13 cellular contexts compared by ENCODE assay signal in the genomic region with DNA sequence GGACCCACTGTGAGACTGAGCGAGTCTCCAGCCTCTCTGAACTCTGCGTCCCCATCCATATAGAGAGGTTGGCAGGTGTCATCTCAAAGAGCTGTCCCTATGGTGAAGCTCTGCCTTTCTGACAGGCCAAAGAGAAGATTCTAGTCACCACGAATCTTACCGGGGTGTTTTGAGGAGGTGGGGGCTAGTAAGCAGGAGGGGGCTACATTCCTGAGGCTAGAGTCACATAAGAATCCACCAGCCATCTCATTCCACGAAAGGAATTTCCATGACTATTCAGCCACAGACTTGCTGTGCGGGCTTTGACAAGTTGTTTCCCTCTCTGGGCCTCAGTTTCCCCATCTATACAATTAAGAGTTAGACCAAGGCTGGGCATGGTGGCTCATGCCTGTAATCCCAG. TPM values are rescaled to one million over a fixed set of nuclear protein-coding genes. Genes with fewer than 3 reads are reported as not detected.
DNase-seq lines count a peak whose midpoint lies in the region; ATAC-seq, FAIRE-seq and TF ChIP-seq lines count a peak whose summit lies in the region.
"Had no signal": no experiment of that assay in that cellular context is flagged by ENCODE, and none has a peak within 500 bp of the region (broad histone marks: within the 10 kb centered on the region; RNA-seq: fewer than 3 reads in every experiment).

No MANE protein-coding gene starts in this region.

- TF ChIP-seq CTCF in AG04450 (IDR thresholded peaks at IDR 0.05; ENCODE audit: low read depth, low read length) (no peak), SK-N-SH (IDR thresholded peaks at IDR 0.05) (no peak), fibroblast of the aortic adventitia (IDR thresholded peaks at IDR 0.05; ENCODE audit: insufficient read depth, low read length) (no peak), prostate gland (IDR thresholded peaks at IDR 0.05) (no peak), CD14-positive monocyte (IDR thresholded peaks at IDR 0.05) (no peak), progenitor cell of endocrine pancreas (IDR thresholded peaks at IDR 0.05; ENCODE audit: unreplicated experiment) (no peak)

- 32% methylated on average over 4 of the region's 6 CpGs for WGBS in SK-N-SH (ENCODE audit: low lambda C conversion rate)
- WGBS in prostate gland: 63% methylated on average over 6 of the region's 6 CpGs

- peaks cover 30% of the 10 kb centered on the region for H3F3A ChIP-seq in SK-N-SH (replicated peaks; ENCODE audit: insufficient read depth)

- H3K9me3 Mint-ChIP-seq in CD14-positive monocyte (no peaks in the 10 kb centered on the region), progenitor cell of endocrine pancreas (ENCODE audit: low read depth) (no peaks in the 10 kb centered on the region)
- H3K9me3 Mint-ChIP-seq: activated T-cell treated with anti-CD3 and anti-CD28 coated beads, Interleukin-2, amount 50 U/mL, for 4 hours; CD4-positive, CD25-positive, alpha-beta regulatory T cell; naive thymus-derived CD4-positive, alpha-beta T cell had no signal

- DNase-seq in AG04450 (ENCODE audit: low read depth, low spot score): peak; percentile 70
- no peak for DNase-seq in SK-N-SH
- peak; percentile 75 for DNase-seq in fibroblast of the aortic adventitia (ENCODE audit: low read depth)
- no peak for DNase-seq in prostate gland (ENCODE audit: low spot score)
- no peak for DNase-seq in CD14-positive monocyte (ENCODE audit: low spot score)
- DNase-seq in HTR-8/SVneo (ENCODE audit: insufficient read length, low spot score): no peak
- no peak for DNase-seq in progenitor cell of endocrine pancreas (ENCODE audit: low spot score, unreplicated experiment)
- DNase-seq: activated T-cell treated with anti-CD3 and anti-CD28 coated beads, Interleukin-2, amount 50 U/mL, for 4 hours; CD4-positive, CD25-positive, alpha-beta regulatory T cell; naive thymus-derived CD4-positive, alpha-beta T cell had no signal

- POLR2A ChIA-PET in AG04450 (lab: Yijun Ruan, JAX): interaction anchor here (1.2 to 4.0 kb wide), 7 partner anchors 16 to 295 kb away, joined by 3 to 31 read pairs (median 3); a partner anchor contains a TSS
- POLR2A ChIA-PET in SK-N-SH (lab: Yijun Ruan, JAX): no interaction called here

- peak overlapping the region; percentile 38; the same call in 1 of the 2 replicates for H3K9ac ChIP-seq in SK-N-SH

- H3K27ac Mint-ChIP-seq in CD14-positive monocyte (peak overlapping the region in 2 of 7 donors; percentile 27 to 46), progenitor cell of endocrine pancreas (no peak overlapping the region)
- H3K27ac Mint-ChIP-seq: CD4-positive, CD25-positive, alpha-beta regulatory T cell had no signal

- peak in 1 of 2 experiments; percentile 21; a peak in 1 of 4 replicates for TF ChIP-seq EP300 in SK-N-SH (IDR thresholded peaks at IDR 0.05; ENCODE audit: borderline replicate concordance in 1 of 2, low read depth in 1 of 2, low read length in 1 of 2)

- TF ChIP-seq POLR2A in prostate gland (IDR thresholded peaks at IDR 0.05): no peak

- peak overlapping the region; percentile 74 for H3K4me2 ChIP-seq in SK-N-SH

- peaks cover 38% of the 10 kb centered on the region for H3K79me2 ChIP-seq in SK-N-SH (ENCODE audit: insufficient read depth)

- H3K27me3 ChIP-seq in AG04450 (ENCODE audit: control insufficient read depth, insufficient read depth, low read length): no peaks in the 10 kb centered on the region
- no peaks in the 10 kb centered on the region for H3K27me3 ChIP-seq in SK-N-SH (ENCODE audit: insufficient read depth)
- H3K27me3 ChIP-seq in prostate gland (replicated peaks; ENCODE audit: insufficient read depth): no peaks in the 10 kb centered on the region

- no peaks in the 10 kb centered on the region; the same call in 1 of the 2 replicates for H3K9me3 ChIP-seq in AG04450 (ENCODE audit: control insufficient read depth, insufficient read depth, low read length)
- H3K9me3 ChIP-seq in SK-N-SH: no peaks in the 10 kb centered on the region
- H3K9me3 ChIP-seq in prostate gland: no peaks in the 10 kb centered on the region
- H3K9me3 ChIP-seq: HAP-1 had no signal

- H3K27me3 Mint-ChIP-seq in CD14-positive monocyte (ENCODE audit: low read depth in 3 of 3) (peaks cover 0 to 10% (median 4%) of the 10 kb centered on the region in 3 donors), progenitor cell of endocrine pancreas (peaks cover 32% of the 10 kb centered on the region)
- H3K27me3 Mint-ChIP-seq: naive thymus-derived CD4-positive, alpha-beta T cell had no signal

- intact Hi-C loops in prostate gland (cut with DNase I): loop anchor here (10.0 kb wide), 1 partner anchor 135 kb away; a partner anchor contains a TSS
- intact Hi-C loops in CD14-positive monocyte (cut with micrococcal nuclease): loop anchor here in 1 of 2 donors (10.0 kb wide), 1 partner anchor 205 kb away; no protein-coding TSS in a partner anchor

- H2AFZ ChIP-seq in SK-N-SH (ENCODE audit: low read depth): no peak overlapping the region

- H3K4me1 Mint-ChIP-seq in CD14-positive monocyte: peaks cover 26% of the 10 kb centered on the region
- peaks cover 33% of the 10 kb centered on the region for H3K4me1 Mint-ChIP-seq in progenitor cell of endocrine pancreas (ENCODE audit: low read depth)
- H3K4me1 Mint-ChIP-seq: CD4-positive, CD25-positive, alpha-beta regulatory T cell had no signal

- no peak for FAIRE-seq in HTR-8/SVneo (lab: Jason Lieb, UNC)

- H3K27ac ChIP-seq in AG04450 (ENCODE audit: low read depth, low read length): peak overlapping the region; percentile 100
- H3K27ac ChIP-seq in SK-N-SH (ENCODE audit: low read depth in 2 of 2, low read length in 1 of 2): peak overlapping the region; percentile 87 to 99
- H3K27ac ChIP-seq in prostate gland: peak overlapping the region; percentile 74 to 78

- ATAC-seq in GM21529 (IDR thresholded peaks at IDR 0.05; ENCODE audit: unreplicated experiment): no peak
- ATAC-seq: activated T-cell treated with anti-CD3 and anti-CD28 coated beads, Interleukin-2, amount 50 U/mL, for 4 hours; naive thymus-derived CD4-positive, alpha-beta T cell had no signal

- H3K4me3 Mint-ChIP-seq in CD14-positive monocyte: no peak overlapping the region
- no peak overlapping the region for H3K4me3 Mint-ChIP-seq in progenitor cell of endocrine pancreas (ENCODE audit: low read depth)
- H3K4me3 Mint-ChIP-seq: activated T-cell treated with anti-CD3 and anti-CD28 coated beads, Interleukin-2, amount 50 U/mL, for 4 hours; CD4-positive, CD25-positive, alpha-beta regulatory T cell; naive thymus-derived CD4-positive, alpha-beta T cell had no signal

- H3K36me3 Mint-ChIP-seq in CD14-positive monocyte: peaks cover 2 to 3% of the 10 kb centered on the region in 2 donors
- no peaks in the 10 kb centered on the region for H3K36me3 Mint-ChIP-seq in progenitor cell of endocrine pancreas (ENCODE audit: insufficient read depth)
- H3K36me3 Mint-ChIP-seq: CD4-positive, CD25-positive, alpha-beta regulatory T cell; naive thymus-derived CD4-positive, alpha-beta T cell had no signal

- no peak for TF ChIP-seq RAD21 in SK-N-SH (IDR thresholded peaks at IDR 0.05; ENCODE audit: low read length)

- CTCF ChIA-PET in AG04450 (lab: Charles Lee): interaction anchor here (1.1 to 1.9 kb wide), 4 partner anchors 9 to 212 kb away, joined by 4 to 8 read pairs (median 6); no protein-coding TSS in a partner anchor
- CTCF ChIA-PET in SK-N-SH (lab: Yijun Ruan, JAX): interaction anchor here (0.8 to 2.6 kb wide), 10 partner anchors 9 to 287 kb away, joined by 3 to 15 read pairs (median 6); no protein-coding TSS in a partner anchor

- peaks cover 65 to 83% of the 10 kb centered on the region in 2 experiments for H3K4me1 ChIP-seq in SK-N-SH (ENCODE audit: control insufficient read depth in 1 of 2, insufficient read depth in 2 of 2, low read depth in 1 of 2, low read length in 1 of 2)
- peaks cover 23% of the 10 kb centered on the region for H3K4me1 ChIP-seq in prostate gland (replicated peaks)
- H3K4me1 ChIP-seq: HAP-1 had no signal

- H3K4me3 ChIP-seq in AG04450 (ENCODE audit: low read depth, low read length) (peak overlapping the region; percentile 38), SK-N-SH (ENCODE audit: low read depth in 2 of 2, low read length in 1 of 2) (no peak overlapping the region), fibroblast of the aortic adventitia (ENCODE audit: low read depth, low read length) (no peak overlapping the region), prostate gland (no peak overlapping the region)
- H3K4me3 ChIP-seq: HAP-1 had no signal

- H3K36me3 ChIP-seq in SK-N-SH (replicated peaks in 1 of 2; ENCODE audit: control insufficient read depth in 1 of 2, insufficient read depth in 2 of 2, low read length in 1 of 2) (peaks cover 11 to 22% of the 10 kb centered on the region in 2 experiments), prostate gland (no peaks in the 10 kb centered on the region)
- H3K36me3 ChIP-seq: HAP-1 had no signal

- no peaks in the 10 kb centered on the region for H4K20me1 ChIP-seq in SK-N-SH (ENCODE audit: insufficient read depth)

- H3K9me2 ChIP-seq in SK-N-SH: no peaks in the 10 kb centered on the region

RNA-seq across cellular contexts. Expression of a gene that starts 16.3 kb away (rescaled TPM):
- polyA plus RNA-seq in AG04450 (2011; rRNA removed) (118 and 149 TPM in 2 replicates), SK-N-SH (2012; rRNA removed) (25.9 and 32.1 TPM in 2 replicates), CD14-positive monocyte (under 1 TPM; 0.04 to 0.20 TPM)
- 317 and 389 TPM in 2 replicates for polyA minus RNA-seq in AG04450 (2011; rRNA and poly(A)+ RNA removed)
- 13.2 and 19.7 TPM in 2 replicates for polyA plus RNA-seq in SK-N-SH (2012; cell fraction: cytosol; rRNA removed)
- 57.0 and 58.5 TPM in 2 replicates for polyA plus RNA-seq in SK-N-SH (2012; cell fraction: nucleus; rRNA removed)
- total RNA-seq in fibroblast of the aortic adventitia (ENCODE audit: low replicate concordance) (111 and 180 TPM in 2 replicates), prostate gland (100 to 1,000 TPM in 1 of 2 donors, 10 to 100 TPM in 1; 14.5 to 161 TPM), progenitor cell of endocrine pancreas (1.2 and 2.3 TPM in 2 replicates)
- total RNA-seq: CD4-positive, CD25-positive, alpha-beta regulatory T cell had no signal

RNA-seq across cellular contexts. Expression of a gene that starts 27.2 kb away (rescaled TPM):
- polyA plus RNA-seq in AG04450 (2011; rRNA removed): 0.30 and 0.41 TPM in 2 replicates
- 0.26 TPM in 1 of 2 replicates, not detected in the other for polyA minus RNA-seq in AG04450 (2011; rRNA and poly(A)+ RNA removed)
- 0.23 and 0.26 TPM in 2 replicates for polyA plus RNA-seq in SK-N-SH (2012; rRNA removed)
- polyA plus RNA-seq in SK-N-SH (2012; cell fraction: cytosol; rRNA removed): 0.19 and 0.26 TPM in 2 replicates
- 0.25 and 0.39 TPM in 2 replicates for polyA plus RNA-seq in SK-N-SH (2012; cell fraction: nucleus; rRNA removed)
- 0.18 and 0.65 TPM in 2 replicates for total RNA-seq in fibroblast of the aortic adventitia (ENCODE audit: low replicate concordance)
- total RNA-seq in prostate gland: 1 to 10 TPM in 1 of 2 donors, not detected in 1; 3.2 TPM
- polyA plus RNA-seq in CD14-positive monocyte: not detected
- total RNA-seq in progenitor cell of endocrine pancreas: 0.31 and 0.43 TPM in 2 replicates
- total RNA-seq: CD4-positive, CD25-positive, alpha-beta regulatory T cell; naive thymus-derived CD4-positive, alpha-beta T cell; T-helper 1 cell treated with Interleukin-12 subunit alpha and Interleukin-12 subunit beta and Interleukin-4 antibody, amounts not matched to agents 30 ng/mL and 1 ng/mL, for 36 hours had no signal
- polyA plus RNA-seq: CD4-positive, CD25-positive, alpha-beta regulatory T cell; naive thymus-derived CD4-positive, alpha-beta T cell had no signal

RNA-seq across cellular contexts. Expression of a gene that starts 50.5 kb away (rescaled TPM):
- polyA plus RNA-seq in AG04450 (2011; rRNA removed) (not detected in 2 replicates), SK-N-SH (2012; rRNA removed) (not detected in 2 replicates), CD14-positive monocyte (not detected)
- polyA minus RNA-seq in AG04450 (2011; rRNA and poly(A)+ RNA removed): 0.09 and 0.18 TPM in 2 replicates
- polyA plus RNA-seq in SK-N-SH (2012; cell fraction: cytosol; rRNA removed): not detected in 2 replicates
- polyA plus RNA-seq in SK-N-SH (2012; cell fraction: nucleus; rRNA removed): 0.04 and 0.08 TPM in 2 replicates
- total RNA-seq in fibroblast of the aortic adventitia (ENCODE audit: low replicate concordance) (not detected in 2 replicates), prostate gland (not detected), progenitor cell of endocrine pancreas (not detected in 2 replicates)
- total RNA-seq: activated T-cell treated with anti-CD3 and anti-CD28 coated beads, Interleukin-2, amount 50 U/mL, for 4 hours; CD4-positive, CD25-positive, alpha-beta regulatory T cell; naive thymus-derived CD4-positive, alpha-beta T cell; T-helper 1 cell treated with Interleukin-12 subunit alpha and Interleukin-12 subunit beta and Interleukin-4 antibody, amounts not matched to agents 30 ng/mL and 1 ng/mL, for 36 hours had no signal
- polyA plus RNA-seq: CD4-positive, CD25-positive, alpha-beta regulatory T cell; naive thymus-derived CD4-positive, alpha-beta T cell had no signal

RNA-seq across cellular contexts. Expression of a gene that starts 53.0 kb away (rescaled TPM):
- polyA plus RNA-seq in AG04450 (2011; rRNA removed) (0.09 and 0.12 TPM in 2 replicates), SK-N-SH (2012; rRNA removed) (0.15 and 0.25 TPM in 2 replicates), CD14-positive monocyte (100 to 1,000 TPM; 180 to 242 TPM)
- 0.69 TPM in 1 of 2 replicates, not detected in the other for polyA minus RNA-seq in AG04450 (2011; rRNA and poly(A)+ RNA removed)
- polyA plus RNA-seq in SK-N-SH (2012; cell fraction: cytosol; rRNA removed): 0.10 and 0.30 TPM in 2 replicates
- polyA plus RNA-seq in SK-N-SH (2012; cell fraction: nucleus; rRNA removed): 0.49 and 0.69 TPM in 2 replicates
- total RNA-seq in fibroblast of the aortic adventitia (ENCODE audit: low replicate concordance) (under 0.01 and 0.16 TPM in 2 replicates), prostate gland (10 to 100 TPM; 11.0 to 36.4 TPM), progenitor cell of endocrine pancreas (not detected in 2 replicates)
- total RNA-seq: CD4-positive, CD25-positive, alpha-beta regulatory T cell had no signal

Comparison
In these comparisons a context has a peak if more than half of its experiments do, and no peak if none do; other contexts are left out.
1. DNase-seq: peak in AG04450 (single experiment) and fibroblast of the aortic adventitia (single experiment); none in SK-N-SH (single experiment), prostate gland (single experiment), CD14-positive monocyte (single experiment), HTR-8/SVneo (single experiment) and progenitor cell of endocrine pancreas (single experiment).
2. Peak in every context shown above with its lines, with median percentiles within 50 percentile points of each other: H3K27ac ChIP-seq.